Comparison of ENCODE assay signal across 1 cellular context in the genomic region with DNA sequence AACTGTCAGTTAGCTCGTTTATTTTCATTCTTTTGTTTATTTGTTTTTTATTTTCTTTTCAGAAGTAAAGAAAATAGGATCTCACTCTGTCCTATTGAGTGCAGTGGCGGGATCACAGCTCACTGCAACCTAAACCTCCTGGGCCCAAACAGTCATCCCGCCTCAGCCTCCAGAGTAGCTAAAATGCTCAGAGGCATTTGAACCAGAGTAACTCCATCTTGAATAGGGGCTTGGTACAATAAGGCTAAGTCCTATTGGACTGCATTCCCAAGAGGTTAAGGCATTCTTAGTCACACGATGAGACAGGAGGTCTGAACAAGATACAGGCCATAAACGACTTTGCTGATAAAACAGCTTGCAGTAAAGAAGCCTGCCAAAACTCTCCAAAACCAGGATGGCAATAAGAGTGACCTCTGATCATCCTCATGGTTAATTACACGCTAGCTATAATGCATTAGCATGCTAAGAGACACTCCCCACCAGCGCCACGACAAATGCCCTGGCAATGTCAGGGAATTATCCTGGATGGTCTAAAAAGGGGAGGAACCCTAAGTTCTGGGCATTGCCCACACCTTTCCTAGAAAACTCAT.
TF ChIP-seq lines count a peak whose summit lies in the region.

No MANE protein-coding gene starts in this region.

TF ChIP-seq in K562, 482 proteins besides CTCF, POLR2A, EP300 and RAD21 (continued from another document):
- TF ChIP-seq, protein P1, sequence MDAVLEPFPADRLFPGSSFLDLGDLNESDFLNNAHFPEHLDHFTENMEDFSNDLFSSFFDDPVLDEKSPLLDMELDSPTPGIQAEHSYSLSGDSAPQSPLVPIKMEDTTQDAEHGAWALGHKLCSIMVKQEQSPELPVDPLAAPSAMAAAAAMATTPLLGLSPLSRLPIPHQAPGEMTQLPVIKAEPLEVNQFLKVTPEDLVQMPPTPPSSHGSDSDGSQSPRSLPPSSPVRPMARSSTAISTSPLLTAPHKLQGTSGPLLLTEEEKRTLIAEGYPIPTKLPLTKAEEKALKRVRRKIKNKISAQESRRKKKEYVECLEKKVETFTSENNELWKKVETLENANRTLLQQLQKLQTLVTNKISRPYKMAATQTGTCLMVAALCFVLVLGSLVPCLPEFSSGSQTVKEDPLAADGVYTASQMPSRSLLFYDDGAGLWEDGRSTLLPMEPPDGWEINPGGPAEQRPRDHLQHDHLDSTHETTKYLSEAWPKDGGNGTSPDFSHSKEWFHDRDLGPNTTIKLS (IDR thresholded peaks at IDR 0.05; ENCODE audit: borderline replicate concordance, low read depth): no peak
- peak; percentile 55; the same call in 1 of the 2 replicates for TF ChIP-seq SMAD4 (CRISPR knock-in tag; conservative IDR thresholded peaks at IDR 0.05)
- peak; percentile 52; the same call in 1 of the 2 replicates for TF ChIP-seq ZNF766 (CRISPR knock-in tag; conservative IDR thresholded peaks at IDR 0.05)
- 0 out of 2 replicates have a peak, but pooled peaks have one; percentile 34 for TF ChIP-seq DDX20 (tag; IDR thresholded peaks at IDR 0.05; ENCODE audit: low read depth)
